ENCODE assay signal across 1 cellular context in the genomic region with DNA sequence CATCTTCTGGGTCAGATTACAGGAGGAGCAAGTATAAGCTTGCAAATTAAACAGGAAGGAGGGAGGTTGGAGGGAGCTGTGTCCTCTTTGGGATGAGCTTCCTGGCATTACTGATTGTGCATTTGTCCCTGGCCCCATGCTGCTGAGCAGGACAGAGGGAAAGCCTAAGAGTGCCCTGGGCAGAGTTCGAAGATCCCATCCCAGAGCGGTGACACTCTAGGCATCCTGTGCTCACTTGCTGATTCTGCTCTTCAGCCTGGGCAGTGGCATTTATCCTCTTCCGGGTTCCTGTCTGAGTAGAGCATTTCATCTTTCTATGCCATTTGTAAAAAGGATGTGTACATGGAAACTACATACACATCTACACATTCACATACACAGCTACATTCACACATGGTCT.
TF ChIP-seq lines count a peak whose summit lies in the region.

No MANE protein-coding gene starts in this region.

TF ChIP-seq in liver, 16 proteins besides CTCF, POLR2A, EP300 and RAD21 (continued from another document):
- TF ChIP-seq REST (IDR thresholded peaks at IDR 0.05) (peak; percentile 33), SP1 (IDR thresholded peaks at IDR 0.05) (no peak), HNF4G (IDR thresholded peaks at IDR 0.05) (no peak), RXRA (IDR thresholded peaks at IDR 0.05) (peak in 1 of 2 donors; percentile 52)
- TF ChIP-seq, protein P1, sequence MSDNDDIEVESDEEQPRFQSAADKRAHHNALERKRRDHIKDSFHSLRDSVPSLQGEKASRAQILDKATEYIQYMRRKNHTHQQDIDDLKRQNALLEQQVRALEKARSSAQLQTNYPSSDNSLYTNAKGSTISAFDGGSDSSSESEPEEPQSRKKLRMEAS (IDR thresholded peaks at IDR 0.05) = no peak
- TF ChIP-seq, protein P2, sequence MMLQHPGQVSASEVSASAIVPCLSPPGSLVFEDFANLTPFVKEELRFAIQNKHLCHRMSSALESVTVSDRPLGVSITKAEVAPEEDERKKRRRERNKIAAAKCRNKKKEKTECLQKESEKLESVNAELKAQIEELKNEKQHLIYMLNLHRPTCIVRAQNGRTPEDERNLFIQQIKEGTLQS (IDR thresholded peaks at IDR 0.05) = no peak
- TF ChIP-seq, protein P3, sequence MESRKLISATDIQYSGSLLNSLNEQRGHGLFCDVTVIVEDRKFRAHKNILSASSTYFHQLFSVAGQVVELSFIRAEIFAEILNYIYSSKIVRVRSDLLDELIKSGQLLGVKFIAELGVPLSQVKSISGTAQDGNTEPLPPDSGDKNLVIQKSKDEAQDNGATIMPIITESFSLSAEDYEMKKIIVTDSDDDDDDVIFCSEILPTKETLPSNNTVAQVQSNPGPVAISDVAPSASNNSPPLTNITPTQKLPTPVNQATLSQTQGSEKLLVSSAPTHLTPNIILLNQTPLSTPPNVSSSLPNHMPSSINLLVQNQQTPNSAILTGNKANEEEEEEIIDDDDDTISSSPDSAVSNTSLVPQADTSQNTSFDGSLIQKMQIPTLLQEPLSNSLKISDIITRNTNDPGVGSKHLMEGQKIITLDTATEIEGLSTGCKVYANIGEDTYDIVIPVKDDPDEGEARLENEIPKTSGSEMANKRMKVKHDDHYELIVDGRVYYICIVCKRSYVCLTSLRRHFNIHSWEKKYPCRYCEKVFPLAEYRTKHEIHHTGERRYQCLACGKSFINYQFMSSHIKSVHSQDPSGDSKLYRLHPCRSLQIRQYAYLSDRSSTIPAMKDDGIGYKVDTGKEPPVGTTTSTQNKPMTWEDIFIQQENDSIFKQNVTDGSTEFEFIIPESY (IDR thresholded peaks at IDR 0.05) = no peak
